In the genomic region with DNA sequence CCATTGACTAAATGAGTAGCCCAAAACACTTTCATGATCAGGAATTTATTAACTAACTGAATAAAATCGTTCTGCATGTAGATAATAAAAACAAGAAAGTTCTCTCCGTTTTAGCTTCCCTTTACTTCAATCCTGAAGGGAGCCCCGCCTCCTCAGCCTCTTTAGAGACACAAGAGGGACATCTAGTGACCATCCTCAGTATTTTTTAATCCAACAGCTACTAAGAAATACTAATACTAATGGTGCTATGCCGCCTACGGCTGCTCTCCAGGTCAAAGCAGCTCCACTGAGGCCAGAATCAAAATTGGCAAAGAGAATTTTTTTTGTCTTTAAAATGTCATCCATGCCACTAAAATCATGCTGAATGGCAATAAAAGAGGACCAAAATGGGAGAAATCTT, we compare ENCODE assay signal across 1 cellular context.
TF ChIP-seq lines count a peak whose summit lies in the region.

No MANE protein-coding gene starts in this region.

TF ChIP-seq in GM23338, 12 proteins besides CTCF, POLR2A, EP300 and RAD21 (continued from another document):
- TF ChIP-seq, protein P1, sequence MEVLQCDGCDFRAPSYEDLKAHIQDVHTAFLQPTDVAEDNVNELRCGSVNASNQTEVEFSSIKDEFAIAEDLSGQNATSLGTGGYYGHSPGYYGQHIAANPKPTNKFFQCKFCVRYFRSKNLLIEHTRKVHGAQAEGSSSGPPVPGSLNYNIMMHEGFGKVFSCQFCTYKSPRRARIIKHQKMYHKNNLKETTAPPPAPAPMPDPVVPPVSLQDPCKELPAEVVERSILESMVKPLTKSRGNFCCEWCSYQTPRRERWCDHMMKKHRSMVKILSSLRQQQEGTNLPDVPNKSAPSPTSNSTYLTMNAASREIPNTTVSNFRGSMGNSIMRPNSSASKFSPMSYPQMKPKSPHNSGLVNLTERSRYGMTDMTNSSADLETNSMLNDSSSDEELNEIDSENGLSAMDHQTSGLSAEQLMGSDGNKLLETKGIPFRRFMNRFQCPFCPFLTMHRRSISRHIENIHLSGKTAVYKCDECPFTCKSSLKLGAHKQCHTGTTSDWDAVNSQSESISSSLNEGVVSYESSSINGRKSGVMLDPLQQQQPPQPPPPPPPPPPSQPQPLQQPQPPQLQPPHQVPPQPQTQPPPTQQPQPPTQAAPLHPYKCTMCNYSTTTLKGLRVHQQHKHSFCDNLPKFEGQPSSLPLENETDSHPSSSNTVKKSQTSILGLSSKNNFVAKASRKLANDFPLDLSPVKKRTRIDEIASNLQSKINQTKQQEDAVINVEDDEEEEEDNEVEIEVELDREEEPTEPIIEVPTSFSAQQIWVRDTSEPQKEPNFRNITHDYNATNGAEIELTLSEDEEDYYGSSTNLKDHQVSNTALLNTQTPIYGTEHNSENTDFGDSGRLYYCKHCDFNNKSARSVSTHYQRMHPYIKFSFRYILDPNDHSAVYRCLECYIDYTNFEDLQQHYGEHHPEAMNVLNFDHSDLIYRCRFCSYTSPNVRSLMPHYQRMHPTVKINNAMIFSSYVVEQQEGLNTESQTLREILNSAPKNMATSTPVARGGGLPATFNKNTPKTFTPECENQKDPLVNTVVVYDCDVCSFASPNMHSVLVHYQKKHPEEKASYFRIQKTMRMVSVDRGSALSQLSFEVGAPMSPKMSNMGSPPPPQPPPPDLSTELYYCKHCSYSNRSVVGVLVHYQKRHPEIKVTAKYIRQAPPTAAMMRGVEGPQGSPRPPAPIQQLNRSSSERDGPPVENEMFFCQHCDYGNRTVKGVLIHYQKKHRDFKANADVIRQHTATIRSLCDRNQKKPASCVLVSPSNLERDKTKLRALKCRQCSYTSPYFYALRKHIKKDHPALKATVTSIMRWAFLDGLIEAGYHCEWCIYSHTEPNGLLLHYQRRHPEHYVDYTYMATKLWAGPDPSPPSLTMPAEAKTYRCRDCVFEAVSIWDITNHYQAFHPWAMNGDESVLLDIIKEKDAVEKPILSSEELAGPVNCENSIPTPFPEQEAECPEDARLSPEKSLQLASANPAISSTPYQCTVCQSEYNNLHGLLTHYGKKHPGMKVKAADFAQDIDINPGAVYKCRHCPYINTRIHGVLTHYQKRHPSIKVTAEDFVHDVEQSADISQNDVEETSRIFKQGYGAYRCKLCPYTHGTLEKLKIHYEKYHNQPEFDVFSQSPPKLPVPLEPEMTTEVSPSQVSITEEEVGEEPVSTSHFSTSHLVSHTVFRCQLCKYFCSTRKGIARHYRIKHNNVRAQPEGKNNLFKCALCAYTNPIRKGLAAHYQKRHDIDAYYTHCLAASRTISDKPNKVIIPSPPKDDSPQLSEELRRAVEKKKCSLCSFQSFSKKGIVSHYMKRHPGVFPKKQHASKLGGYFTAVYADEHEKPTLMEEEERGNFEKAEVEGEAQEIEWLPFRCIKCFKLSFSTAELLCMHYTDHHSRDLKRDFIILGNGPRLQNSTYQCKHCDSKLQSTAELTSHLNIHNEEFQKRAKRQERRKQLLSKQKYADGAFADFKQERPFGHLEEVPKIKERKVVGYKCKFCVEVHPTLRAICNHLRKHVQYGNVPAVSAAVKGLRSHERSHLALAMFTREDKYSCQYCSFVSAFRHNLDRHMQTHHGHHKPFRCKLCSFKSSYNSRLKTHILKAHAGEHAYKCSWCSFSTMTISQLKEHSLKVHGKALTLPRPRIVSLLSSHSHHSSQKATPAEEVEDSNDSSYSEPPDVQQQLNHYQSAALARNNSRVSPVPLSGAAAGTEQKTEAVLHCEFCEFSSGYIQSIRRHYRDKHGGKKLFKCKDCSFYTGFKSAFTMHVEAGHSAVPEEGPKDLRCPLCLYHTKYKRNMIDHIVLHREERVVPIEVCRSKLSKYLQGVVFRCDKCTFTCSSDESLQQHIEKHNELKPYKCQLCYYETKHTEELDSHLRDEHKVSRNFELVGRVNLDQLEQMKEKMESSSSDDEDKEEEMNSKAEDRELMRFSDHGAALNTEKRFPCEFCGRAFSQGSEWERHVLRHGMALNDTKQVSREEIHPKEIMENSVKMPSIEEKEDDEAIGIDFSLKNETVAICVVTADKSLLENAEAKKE (CRISPR knock-in tag; IDR thresholded peaks at IDR 0.05) = no peak
- no peak for TF ChIP-seq CREB1 (CRISPR knock-in tag; IDR thresholded peaks at IDR 0.05; ENCODE audit: low read depth)
